ENCODE assay signal across 8 cellular contexts in genomic region chr11:9600651-9601040, GRCh38. TPM values are rescaled to one million over a fixed set of nuclear protein-coding genes. Genes with fewer than 3 reads are reported as not detected.
DNase-seq lines count a peak whose midpoint lies in the region; ATAC-seq and TF ChIP-seq lines count a peak whose summit lies in the region.

No MANE protein-coding gene starts in this region.

- H3K36me3 ChIP-seq in lung (ENCODE audit: control insufficient read depth in 2 of 2, insufficient read depth in 2 of 2, low read length in 2 of 2): no peaks in the 10 kb centered on the region

- no peaks in the 10 kb centered on the region for H3K27me3 ChIP-seq in lung (ENCODE audit: control insufficient read depth, insufficient read depth)

- H3K27me3 Mint-ChIP-seq in glutamatergic neuron (ENCODE audit: unreplicated experiment): peaks cover 5% of the 10 kb centered on the region

- peaks cover 4% of the 10 kb centered on the region for H3K9me3 Mint-ChIP-seq in glutamatergic neuron (ENCODE audit: unreplicated experiment)

- no peak overlapping the region for H3K27ac Mint-ChIP-seq in glutamatergic neuron (ENCODE audit: unreplicated experiment)

- 74 to 88% methylated on average over 4 of the region's 4 CpGs for WGBS in lung, 2 donors

- ATAC-seq in GM18861 (IDR thresholded peaks at IDR 0.05; ENCODE audit: unreplicated experiment) (peak; percentile 45), HG02571 (IDR thresholded peaks at IDR 0.05; ENCODE audit: unreplicated experiment) (peak; percentile 50), lung (ENCODE audit: insufficient read depth, low FRiP score) (peak; percentile 25)

- DNase-seq in NCI-H82 (lab: John Stamatoyannopoulos, UW) (peak; percentile 70), lung (ENCODE audit: low spot score) (no peak), OCI-M2 (lab: John Stamatoyannopoulos, UW; ENCODE audit: unreplicated experiment) (no peak), SIG-M5 (lab: John Stamatoyannopoulos, UW) (no peak), glutamatergic neuron (no peak), midbrain (lab: John Stamatoyannopoulos, UW) (no peak)

- no peaks in the 10 kb centered on the region for H3K4me1 ChIP-seq in lung (ENCODE audit: control insufficient read depth in 2 of 2, insufficient read depth in 2 of 2, low read length in 2 of 2)

- H3K9me3 ChIP-seq in lung (ENCODE audit: control insufficient read depth in 2 of 2, insufficient read depth in 1 of 2, low read length in 1 of 2): peaks cover 0 to 3% of the 10 kb centered on the region in 2 donors

- H3K4me3 Mint-ChIP-seq in glutamatergic neuron (ENCODE audit: unreplicated experiment): no peak overlapping the region

- H3K4me1 Mint-ChIP-seq in glutamatergic neuron (ENCODE audit: low read depth, unreplicated experiment): peaks cover 6% of the 10 kb centered on the region

- no peak overlapping the region for H3K27ac ChIP-seq in lung (ENCODE audit: low read depth in 1 of 2, low read length in 1 of 2)

- H3K36me3 Mint-ChIP-seq in glutamatergic neuron (ENCODE audit: unreplicated experiment): no peaks in the 10 kb centered on the region

- H3K4me3 ChIP-seq in lung: no peak overlapping the region

- TF ChIP-seq CTCF in lung (IDR thresholded peaks at IDR 0.05; ENCODE audit: control extremely low read depth, extremely low read depth) (no peak), glutamatergic neuron (IDR thresholded peaks at IDR 0.05; ENCODE audit: partially characterized antibody, unreplicated experiment) (no peak)

RNA-seq across cellular contexts. Expression of gene WEE1, which starts 27.2 kb away (rescaled TPM):
- 10 to 100 TPM; 13.7 to 48.9 TPM for total RNA-seq in lung
- 1 to 10 TPM; 5.0 to 5.7 TPM for polyA plus RNA-seq in lung
- 10.2 TPM for total RNA-seq in glutamatergic neuron (ENCODE audit: unreplicated experiment)
